9 cellular contexts compared by ENCODE assay signal in the genomic region with DNA sequence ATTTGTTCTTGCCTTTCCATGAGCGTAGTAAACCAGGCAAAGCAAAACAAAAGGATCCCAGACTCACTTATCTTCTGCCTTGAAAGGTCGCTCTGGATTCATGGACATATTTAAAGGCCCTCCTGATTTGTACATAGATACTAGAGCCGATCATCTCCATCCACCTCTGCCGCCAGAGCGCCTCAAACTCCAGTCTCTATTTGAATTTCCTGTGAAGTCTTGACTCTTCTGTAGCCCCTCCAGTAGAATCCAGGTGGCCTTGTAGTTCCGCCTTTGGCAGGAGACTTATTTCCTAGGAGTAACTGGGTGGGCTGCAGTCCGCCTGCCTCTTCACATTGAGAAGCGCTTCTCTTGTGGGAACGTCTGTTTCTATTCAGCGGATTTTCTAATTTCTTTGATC. TPM values are rescaled to one million over a fixed set of nuclear protein-coding genes. Genes with fewer than 3 reads are reported as not detected.
DNase-seq lines count a peak whose midpoint lies in the region; ATAC-seq, FAIRE-seq and TF ChIP-seq lines count a peak whose summit lies in the region.
"Had no signal": no experiment of that assay in that cellular context is flagged by ENCODE, and none has a peak within 500 bp of the region (broad histone marks: within the 10 kb centered on the region; RNA-seq: fewer than 3 reads in every experiment).

No MANE protein-coding gene starts in this region.

- no peaks in the 10 kb centered on the region for H3K9me3 Mint-ChIP-seq in activated T-helper 1 cell treated with anti-CD3 and anti-CD28 coated beads, Interleukin-12 subunit alpha, Interleukin-12 subunit beta, Interleukin-2, Interleukin-4 antibody, amounts not matched to agents 30 ng/mL and 10 ng/mL and 1 ng/mL, durations not matched to agents 14 hours and 24 hours and 36 hours

- H3K4me1 ChIP-seq in heart right ventricle: peaks cover 0 to 34% (median 24%) of the 10 kb centered on the region in 9 donors
- peaks cover 0 to 21% of the 10 kb centered on the region in 2 donors for H3K4me1 ChIP-seq in right atrium auricular region
- H3K4me1 ChIP-seq in kidney (ENCODE audit: control insufficient read depth in 1 of 2, insufficient read depth in 1 of 2, low read depth in 1 of 2, low read length in 2 of 2): peaks cover 3 to 10% of the 10 kb centered on the region in 2 donors
- no peaks in the 10 kb centered on the region for H3K4me1 ChIP-seq in thymus (ENCODE audit: control insufficient read depth, insufficient read depth, low read length)

- TF ChIP-seq CTCF in heart right ventricle (IDR thresholded peaks at IDR 0.05): no peak
- no peak for TF ChIP-seq CTCF in right atrium auricular region (IDR thresholded peaks at IDR 0.05)
- TF ChIP-seq CTCF in kidney (IDR thresholded peaks at IDR 0.05; ENCODE audit: borderline replicate concordance, extremely low read depth, insufficient read depth): no peak

- no peak for ATAC-seq in heart right ventricle
- ATAC-seq in GM21529 (IDR thresholded peaks at IDR 0.05; ENCODE audit: unreplicated experiment): no peak
- no peak for ATAC-seq in HG03135 (IDR thresholded peaks at IDR 0.05; ENCODE audit: unreplicated experiment)
- no peak for ATAC-seq in HG03460 (IDR thresholded peaks at IDR 0.05; ENCODE audit: unreplicated experiment)

- H3K36me3 Mint-ChIP-seq in activated T-helper 1 cell treated with anti-CD3 and anti-CD28 coated beads, Interleukin-12 subunit alpha, Interleukin-12 subunit beta, Interleukin-2, Interleukin-4 antibody, amounts not matched to agents 30 ng/mL and 10 ng/mL and 1 ng/mL, durations not matched to agents 14 hours and 24 hours and 36 hours (ENCODE audit: low read depth): peaks cover 8% of the 10 kb centered on the region

- DNase-seq in heart right ventricle (no peak), right atrium auricular region (ENCODE audit: low spot score) (no peak), kidney (no peak)
- no peak for DNase-seq in activated T-helper 1 cell treated with anti-CD3 and anti-CD28 coated beads, Interleukin-12 subunit alpha, Interleukin-12 subunit beta, Interleukin-2, Interleukin-4 antibody, amounts not matched to agents 30 ng/mL and 10 ng/mL and 1 ng/mL, durations not matched to agents 14 hours and 24 hours and 36 hours (ENCODE audit: low spot score)

- peak overlapping the region; percentile 82 for H3K4me3 Mint-ChIP-seq in activated T-helper 1 cell treated with anti-CD3 and anti-CD28 coated beads, Interleukin-12 subunit alpha, Interleukin-12 subunit beta, Interleukin-2, Interleukin-4 antibody, amounts not matched to agents 30 ng/mL and 10 ng/mL and 1 ng/mL, durations not matched to agents 14 hours and 24 hours and 36 hours

- H3K4me1 Mint-ChIP-seq in activated T-helper 1 cell treated with anti-CD3 and anti-CD28 coated beads, Interleukin-12 subunit alpha, Interleukin-12 subunit beta, Interleukin-2, Interleukin-4 antibody, amounts not matched to agents 30 ng/mL and 10 ng/mL and 1 ng/mL, durations not matched to agents 14 hours and 24 hours and 36 hours (ENCODE audit: low read depth): peaks cover 44% of the 10 kb centered on the region

- H3K9me3 ChIP-seq in heart right ventricle (no peaks in the 10 kb centered on the region), right atrium auricular region (no peaks in the 10 kb centered on the region), kidney (ENCODE audit: control insufficient read depth in 1 of 2, low read length in 2 of 2) (no peaks in the 10 kb centered on the region), thymus (ENCODE audit: control insufficient read depth) (no peaks in the 10 kb centered on the region)

- H3K4me3 ChIP-seq in heart right ventricle (peak overlapping the region in 6 of 10 donors; percentile 56 to 71 (median 67)), right atrium auricular region (peak overlapping the region in 1 of 2 donors; percentile 63), kidney (ENCODE audit: low read length in 2 of 2) (peak overlapping the region; percentile 74 to 89), thymus (ENCODE audit: low read length) (no peak overlapping the region)

- peaks cover 72% of the 10 kb centered on the region for H3K27me3 Mint-ChIP-seq in activated T-helper 1 cell treated with anti-CD3 and anti-CD28 coated beads, Interleukin-12 subunit alpha, Interleukin-12 subunit beta, Interleukin-2, Interleukin-4 antibody, amounts not matched to agents 30 ng/mL and 10 ng/mL and 1 ng/mL, durations not matched to agents 14 hours and 24 hours and 36 hours (ENCODE audit: insufficient read depth)

- H3K27me3 ChIP-seq in heart right ventricle (peaks cover 14 to 100% (median 100%) of the 10 kb centered on the region in 7 donors), right atrium auricular region (peaks cover 28 to 35% of the 10 kb centered on the region in 2 donors), thymus (ENCODE audit: control insufficient read depth, insufficient read depth) (peaks cover 61% of the 10 kb centered on the region)

- H3K27ac Mint-ChIP-seq in activated T-helper 1 cell treated with anti-CD3 and anti-CD28 coated beads, Interleukin-12 subunit alpha, Interleukin-12 subunit beta, Interleukin-2, Interleukin-4 antibody, amounts not matched to agents 30 ng/mL and 10 ng/mL and 1 ng/mL, durations not matched to agents 14 hours and 24 hours and 36 hours: peak overlapping the region; percentile 46

- 16 to 20% methylated on average over 10 of the region's 10 CpGs for WGBS in heart right ventricle, 2 donors
- 14% methylated on average over 10 of the region's 10 CpGs for WGBS in thymus

- H3K36me3 ChIP-seq in heart right ventricle (no peaks in the 10 kb centered on the region), right atrium auricular region (no peaks in the 10 kb centered on the region), kidney (ENCODE audit: control insufficient read depth in 1 of 2, insufficient read depth in 2 of 2, low read length in 2 of 2) (no peaks in the 10 kb centered on the region), thymus (ENCODE audit: control insufficient read depth, insufficient read depth) (no peaks in the 10 kb centered on the region)

- no peak overlapping the region for H3K27ac ChIP-seq in heart right ventricle
- no peak overlapping the region for H3K27ac ChIP-seq in right atrium auricular region
- H3K27ac ChIP-seq in kidney (ENCODE audit: low read depth in 2 of 2, low read length in 2 of 2): no peak overlapping the region
- H3K27ac ChIP-seq in thymus (ENCODE audit: low read depth): peak overlapping the region; percentile 15

- no peak for FAIRE-seq in kidney (lab: Jason Lieb, UNC)
- FAIRE-seq: islet of Langerhans had no signal

- H3K9ac ChIP-seq in kidney (ENCODE audit: low read length in 2 of 2): peak overlapping the region in 1 of 2 donors; percentile 65

- intact Hi-C loops in heart right ventricle (cut with DNase I) (loop anchor here in 2 of 10 donors (5.0 to 10.0 kb wide), 2 partner anchors 64 to 367 kb away; a partner anchor contains a TSS), kidney (cut with DNase I) (no loop called here)
- intact Hi-C loops in activated T-helper 1 cell treated with anti-CD3 and anti-CD28 coated beads, Interleukin-12 subunit alpha, Interleukin-12 subunit beta, Interleukin-2, Interleukin-4 antibody, amounts not matched to agents 30 ng/mL and 10 ng/mL and 1 ng/mL, durations not matched to agents 14 hours and 24 hours and 36 hours (cut with micrococcal nuclease): loop anchor here (10.0 kb wide), 1 partner anchor 527 kb away; no protein-coding TSS in a partner anchor

RNA-seq across cellular contexts. Expression of a gene that starts 8.8 kb away (rescaled TPM):
- total RNA-seq in heart right ventricle (under 1 TPM in 1 of 10 donors, not detected in 9; 0.33 TPM), right atrium auricular region (not detected), kidney (0.16 TPM)
- polyA plus RNA-seq in heart right ventricle (under 1 TPM in 1 of 2 donors, not detected in 1; 0.04 TPM), kidney (ENCODE audit: insufficient read depth, low read depth, low replicate concordance) (0.13 TPM), thymus (21.4 TPM)
- 0.39 and 0.41 TPM in 2 replicates for total RNA-seq in activated T-helper 1 cell treated with anti-CD3 and anti-CD28 coated beads, Interleukin-12 subunit alpha, Interleukin-12 subunit beta, Interleukin-2, Interleukin-4 antibody, amounts not matched to agents 30 ng/mL and 10 ng/mL and 1 ng/mL, durations not matched to agents 14 hours and 24 hours and 36 hours
